In the genomic region with DNA sequence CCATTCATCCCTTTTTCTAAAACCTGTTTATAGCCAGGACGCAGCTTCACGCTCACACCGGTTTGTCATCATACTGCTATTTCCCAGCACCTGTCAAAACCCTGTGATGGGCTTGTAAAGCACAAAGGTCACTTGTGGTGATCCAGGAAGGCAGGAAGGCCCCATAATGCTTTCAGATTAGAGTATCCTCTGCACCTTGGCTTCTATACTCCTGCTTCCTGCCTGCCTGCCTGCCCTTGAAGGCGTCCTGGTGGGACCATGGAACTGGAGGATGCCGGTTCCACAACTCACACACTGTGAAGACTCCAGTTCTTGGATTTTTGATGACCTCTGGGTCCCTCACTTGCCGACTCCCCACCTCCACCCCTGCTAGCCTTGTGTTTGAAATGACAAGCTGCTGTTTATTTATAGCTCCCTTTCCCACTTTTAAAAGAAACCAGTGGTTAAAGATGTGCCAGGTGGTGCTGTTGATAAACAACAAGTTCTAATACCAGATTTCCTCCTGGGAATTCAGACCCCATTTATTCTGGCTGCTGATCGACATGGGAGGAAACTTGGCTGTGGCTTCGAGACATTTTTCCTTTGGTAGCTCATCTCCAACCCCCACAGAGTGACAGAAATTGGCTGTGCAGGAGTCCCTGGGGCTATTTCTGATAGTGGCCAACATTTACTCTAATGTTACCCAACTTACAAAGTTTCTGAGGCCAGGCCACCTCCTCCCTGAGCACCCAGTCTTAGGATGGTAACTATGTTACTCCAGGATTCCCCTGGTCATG, we compare ENCODE assay signal across 1 cellular context.
TF ChIP-seq lines count a peak whose summit lies in the region.

No MANE protein-coding gene starts in this region.

TF ChIP-seq in H1, 55 proteins besides CTCF, POLR2A, EP300 and RAD21 (continued from another document):
- TF ChIP-seq HDAC6 (IDR thresholded peaks at IDR 0.05; ENCODE audit: low read depth, low read length) (no peak), EZH2 (IDR thresholded peaks at IDR 0.05; ENCODE audit: low read depth, low read length, severe bottlenecking) (no peak), TBP (IDR thresholded peaks at IDR 0.05; ENCODE audit: low read depth, low read length) (no peak), RFX5 (IDR thresholded peaks at IDR 0.05; ENCODE audit: borderline replicate concordance, low read depth, low read length) (no peak), HDAC2 (IDR thresholded peaks at IDR 0.05; ENCODE audit: borderline replicate concordance in 1 of 2, low read depth in 2 of 2, low read length in 2 of 2) (no peak), RXRA (IDR thresholded peaks at IDR 0.05; ENCODE audit: insufficient read depth, low read depth, low read length) (no peak), GABPA (IDR thresholded peaks at IDR 0.05; ENCODE audit: borderline replicate concordance, insufficient read depth, low read length) (no peak), KDM4A (IDR thresholded peaks at IDR 0.05; ENCODE audit: low read depth, low read length, severe bottlenecking) (no peak), POLR2AphosphoS5 (IDR thresholded peaks at IDR 0.05; ENCODE audit: low read depth, low read length) (no peak), JUND (IDR thresholded peaks at IDR 0.05; ENCODE audit: low read length) (no peak), CHD1 (IDR thresholded peaks at IDR 0.05; ENCODE audit: low read depth, low read length) (no peak), YY1 (IDR thresholded peaks at IDR 0.05; ENCODE audit: low read depth, low read length) (no peak), CREB1 (IDR thresholded peaks at IDR 0.05) (no peak), SP2 (IDR thresholded peaks at IDR 0.05; ENCODE audit: low read length) (no peak)
